Comparison of ENCODE assay signal across 11 cellular contexts in genomic region chr1:203463469-203464062, GRCh38. TPM values are rescaled to one million over a fixed set of nuclear protein-coding genes. Genes with fewer than 3 reads are reported as not detected.
DNase-seq lines count a peak whose midpoint lies in the region; ATAC-seq and TF ChIP-seq lines count a peak whose summit lies in the region.
"Had no signal": no experiment of that assay in that cellular context is flagged by ENCODE, and none has a peak within 500 bp of the region (broad histone marks: within the 10 kb centered on the region; RNA-seq: fewer than 3 reads in every experiment).

No MANE protein-coding gene starts in this region.

- peak; percentile 24 for DNase-seq in ELR (ENCODE audit: low read depth)
- DNase-seq in Peyer's patch, result no peak
- DNase-seq in glomerular visceral epithelial cell (ENCODE audit: extremely low spot score), result peak; percentile 17
- DNase-seq in retinal pigment epithelial cell (ENCODE audit: low read depth), result peak; percentile 36
- DNase-seq in activated effector memory CD4-positive, alpha-beta T cell treated with anti-CD3 and anti-CD28 coated beads, Interleukin-2, amount 50 U/mL, for 16 hours, result no peak
- DNase-seq in NCI-H526 treated with DMSO at 0.1 percent for 48 hours (lab: John Stamatoyannopoulos, UW), result no peak
- DNase-seq in HuH-7 (ENCODE audit: low spot score), result no peak
- DNase-seq: DMS79 treated with DMSO at 0.1 percent for 48 hours, NCI-H1092 had no signal

- peak overlapping the region; percentile 2 to 84 (median 54) for H3K27ac ChIP-seq in Peyer's patch
- H3K27ac ChIP-seq: SJSA1 had no signal

- TF ChIP-seq POLR2A in Peyer's patch (IDR thresholded peaks at IDR 0.05), result no peak

- no peaks in the 10 kb centered on the region for H3K36me3 ChIP-seq in Peyer's patch
- H3K36me3 ChIP-seq: SJSA1 had no signal

- H3K4me3 ChIP-seq in Peyer's patch (no peak overlapping the region), retinal pigment epithelial cell (ENCODE audit: low read length) (no peak overlapping the region)
- H3K4me3 ChIP-seq: SJSA1 had no signal

- H3K4me1 ChIP-seq in Peyer's patch, result peaks cover 0 to 11% (median 2%) of the 10 kb centered on the region in 4 donors

- peak in 2 of 6 experiments; percentile 16 to 29 for TF ChIP-seq CTCF in Peyer's patch (IDR thresholded peaks at IDR 0.05)
- TF ChIP-seq CTCF in retinal pigment epithelial cell (conservative IDR thresholded peaks at IDR 0.05; ENCODE audit: low read depth, low read length), result peak; percentile 21

- no peaks in the 10 kb centered on the region for H3K9me3 ChIP-seq in Peyer's patch
- H3K9me3 ChIP-seq: SJSA1 had no signal

- no peaks in the 10 kb centered on the region for H3K27me3 ChIP-seq in Peyer's patch
- H3K27me3 ChIP-seq: SJSA1 had no signal

- no peak for ATAC-seq in HG02938 (IDR thresholded peaks at IDR 0.05; ENCODE audit: unreplicated experiment)

RNA-seq across cellular contexts. Expression of gene PRELP, which starts 12.0 kb away (rescaled TPM):
- total RNA-seq in Peyer's patch, result 10 to 100 TPM in 3 of 4 donors, 1 to 10 TPM in 1; 4.2 to 38.3 (median 18.0) TPM
- total RNA-seq: SJSA1 had no signal

RNA-seq across cellular contexts. Expression of gene OPTC, which starts 30.4 kb away (rescaled TPM):
- total RNA-seq in Peyer's patch, result not detected
- total RNA-seq: SJSA1 had no signal

Comparison
In these comparisons a context has a peak if more than half of its experiments do, and no peak if none do; other contexts are left out.
1. DNase-seq: peak in ELR (single experiment), glomerular visceral epithelial cell (single experiment) and retinal pigment epithelial cell (single experiment); none in Peyer's patch (0 of 3), activated effector memory CD4-positive, alpha-beta T cell treated with anti-CD3 and anti-CD28 coated beads, Interleukin-2, amount 50 U/mL, for 16 hours (single experiment), NCI-H526 treated with DMSO at 0.1 percent for 48 hours (single experiment) and HuH-7 (single experiment).